In genomic region chr7:41538810-41539724, GRCh38 we compare ENCODE assay signal across 17 cellular contexts.
DNase-seq lines count a peak whose midpoint lies in the region; ATAC-seq, FAIRE-seq and TF ChIP-seq lines count a peak whose summit lies in the region.
"Had no signal": no experiment of that assay in that cellular context is flagged by ENCODE, and none has a peak within 500 bp of the region (broad histone marks: within the 10 kb centered on the region; RNA-seq: fewer than 3 reads in every experiment).

No MANE protein-coding gene starts in this region.

- H3K9me3 ChIP-seq in right lobe of liver (no peaks in the 10 kb centered on the region), pancreas (no peaks in the 10 kb centered on the region)
- H3K9me3 ChIP-seq: testis had no signal

- H3K36me3 ChIP-seq in right lobe of liver (no peaks in the 10 kb centered on the region), pancreas (no peaks in the 10 kb centered on the region)

- no peak for TF ChIP-seq CTCF in fibroblast of mammary gland (conservative IDR thresholded peaks at IDR 0.05; ENCODE audit: control insufficient read depth, insufficient read depth, low read depth, low read length)
- TF ChIP-seq CTCF in right lobe of liver (IDR thresholded peaks at IDR 0.05), result no peak
- TF ChIP-seq CTCF in pancreas (IDR thresholded peaks at IDR 0.05), result no peak

- intact Hi-C loops in right lobe of liver (cut with DNase I) (no loop called here), pancreas (cut with DNase I) (no loop called here)

- peak; percentile 36 for DNase-seq in EH (ENCODE audit: low read depth)
- DNase-seq in M059J (ENCODE audit: low read depth), result peak; percentile 37
- peak; percentile 38 for DNase-seq in fibroblast of mammary gland (ENCODE audit: low read depth)
- no peak for DNase-seq in right lobe of liver
- no peak for DNase-seq in NCI-H2107 treated with DMSO at 0.1 percent for 48 hours (lab: John Stamatoyannopoulos, UW; ENCODE audit: unreplicated experiment)
- DNase-seq in pancreas, result no peak
- DNase-seq: ACHN; activated CD4-positive, alpha-beta T cell treated with anti-CD3 and anti-CD28 coated beads, Interleukin-2, amount 50 U/mL, for 4 hours; amniotic stem cell; CD4-positive, CD25-positive, alpha-beta regulatory T cell; DMS53; NCI-H774; testis had no signal

- no peak for FAIRE-seq in pancreas (lab: Jason Lieb, UNC)
- FAIRE-seq: colon had no signal

- WGBS in right lobe of liver (ENCODE audit: insufficient coverage, low coverage, low lambda C conversion rate, missing lambda C conversion rate), result 40% methylated on average over 8 of the region's 8 CpGs
- 33 to 36% methylated on average over 8 of the region's 8 CpGs for WGBS in pancreas, 2 donors

- no peak for TF ChIP-seq POLR2A in right lobe of liver (IDR thresholded peaks at IDR 0.05)

- H3K4me3 ChIP-seq in fibroblast of mammary gland (ENCODE audit: control insufficient read depth, low read depth, low read length) (no peak overlapping the region), right lobe of liver (no peak overlapping the region), pancreas (no peak overlapping the region)
- H3K4me3 ChIP-seq: testis had no signal

- ATAC-seq in right lobe of liver, result peak; percentile 27 to 83 (median 66)
- no peak for ATAC-seq in GM21619 (IDR thresholded peaks at IDR 0.05; ENCODE audit: unreplicated experiment)
- no peak for ATAC-seq in GM18858 (IDR thresholded peaks at IDR 0.05; ENCODE audit: unreplicated experiment)
- ATAC-seq in pancreas, result no peak
- ATAC-seq: stimulated activated effector memory CD8-positive, alpha-beta T cell treated with anti-CD3 and anti-CD28 coated beads, Interleukin-12 subunit alpha, Interleukin-12 subunit beta, amount 100 ng/mL, for 72 hours had no signal

- H3K27me3 ChIP-seq in right lobe of liver, result no peaks in the 10 kb centered on the region
- no peaks in the 10 kb centered on the region for H3K27me3 ChIP-seq in pancreas
- H3K27me3 ChIP-seq: testis had no signal

- H3K27ac ChIP-seq in right lobe of liver (no peak overlapping the region), pancreas (no peak overlapping the region)
- H3K27ac ChIP-seq: testis had no signal

- H3K4me1 ChIP-seq in right lobe of liver (peaks cover 0 to 11% (median 0%) of the 10 kb centered on the region in 4 donors), pancreas (no peaks in the 10 kb centered on the region)
- H3K4me1 ChIP-seq: testis had no signal

Comparison
In these comparisons a context has a peak if more than half of its experiments do, and no peak if none do; other contexts are left out.
1. DNase-seq: peak in EH (single experiment), M059J (single experiment) and fibroblast of mammary gland (single experiment); none in right lobe of liver (0 of 3), NCI-H2107 treated with DMSO at 0.1 percent for 48 hours (single experiment) and pancreas (0 of 6).
2. ATAC-seq: peak in right lobe of liver (4 of 4); none in GM21619 (single experiment), GM18858 (single experiment) and pancreas (0 of 4).